11 cellular contexts compared by ENCODE assay signal in the genomic region with DNA sequence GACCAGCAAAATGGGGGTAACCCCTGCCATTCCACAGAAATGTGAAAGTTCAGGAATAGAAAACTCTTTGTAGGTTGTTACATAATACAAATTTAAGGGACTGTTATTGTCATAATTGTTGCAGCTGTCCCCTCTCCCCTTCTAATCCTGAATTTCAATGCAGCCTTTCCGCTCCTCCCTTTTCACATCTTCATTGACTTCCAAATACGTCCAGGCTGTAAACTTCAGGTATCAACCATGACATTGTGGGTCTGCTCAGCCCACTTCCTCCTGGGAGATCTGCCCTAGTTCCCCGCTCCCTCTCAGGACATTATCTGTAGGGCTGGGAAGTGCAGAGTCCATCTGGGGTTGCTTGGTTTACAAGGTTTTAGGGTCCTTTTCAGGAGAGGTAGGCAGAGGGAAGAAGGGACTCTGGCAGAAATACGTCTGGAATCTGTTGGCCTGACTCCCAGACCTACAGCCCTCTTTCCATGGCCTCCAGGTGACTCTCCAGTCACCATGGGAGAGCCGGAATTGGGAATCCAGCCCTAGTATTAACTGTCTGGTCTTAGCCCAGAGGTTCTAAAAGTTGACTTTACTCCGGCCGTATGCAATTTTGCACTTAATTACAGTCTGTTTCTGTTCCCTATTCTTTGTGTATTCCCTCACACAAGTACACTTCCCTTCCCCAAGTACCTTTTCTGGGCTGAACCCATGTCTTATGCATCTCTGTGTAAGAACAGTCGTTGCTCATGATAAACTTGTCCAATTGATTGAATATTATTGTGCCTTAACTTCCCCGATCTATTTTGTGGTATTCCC. TPM values are rescaled to one million over a fixed set of nuclear protein-coding genes. Genes with fewer than 3 reads are reported as not detected.
DNase-seq lines count a peak whose midpoint lies in the region; ATAC-seq and TF ChIP-seq lines count a peak whose summit lies in the region.
"Had no signal": no experiment of that assay in that cellular context is flagged by ENCODE, and none has a peak within 500 bp of the region (broad histone marks: within the 10 kb centered on the region; RNA-seq: fewer than 3 reads in every experiment).

No MANE protein-coding gene starts in this region.

- TF ChIP-seq POLR2A in Peyer's patch (IDR thresholded peaks at IDR 0.05): no peak

- no peaks in the 10 kb centered on the region for H3K27me3 Mint-ChIP-seq in stimulated activated memory B cell treated with anti-CD40 and anti-IgM and Interleukin-4, amounts not matched to agents 10 μg/mL and 1 μg/mL and 100 μg/mL, for 72 hours

- H3K27ac Mint-ChIP-seq in stimulated activated memory B cell treated with anti-CD40 and anti-IgM and Interleukin-4, amounts not matched to agents 10 μg/mL and 1 μg/mL and 100 μg/mL, for 72 hours: peak overlapping the region; percentile 88

- DNase-seq in SIG-M5 treated with dmso at 0.1 percent for 504 hours (lab: John Stamatoyannopoulos, UW; ENCODE audit: unreplicated experiment) (peak; percentile 86), SIG-M5 (lab: John Stamatoyannopoulos, UW) (no peak), Peyer's patch (no peak), NCI-H146 (lab: John Stamatoyannopoulos, UW) (no peak)

- no peaks in the 10 kb centered on the region for H3K36me3 ChIP-seq in Peyer's patch
- no peaks in the 10 kb centered on the region for H3K36me3 ChIP-seq in esophagus (ENCODE audit: control insufficient read depth in 2 of 2, insufficient read depth in 2 of 2, low read length in 1 of 2)

- H3K4me3 Mint-ChIP-seq in stimulated activated memory B cell treated with anti-CD40 and anti-IgM and Interleukin-4, amounts not matched to agents 10 μg/mL and 1 μg/mL and 100 μg/mL, for 72 hours: peak overlapping the region; percentile 90

- 58 to 61% methylated on average over 9 of the region's 9 CpGs for WGBS in esophagus, 2 donors

- no peak for ATAC-seq in stimulated activated memory B cell treated with anti-CD40 and anti-IgM and Interleukin-4, amounts not matched to agents 10 μg/mL and 1 μg/mL and 100 μg/mL, for 72 hours
- ATAC-seq in HG03354 (IDR thresholded peaks at IDR 0.05; ENCODE audit: poor library complexity, severe bottlenecking, unreplicated experiment) (no peak), GM19455 (IDR thresholded peaks at IDR 0.05; ENCODE audit: unreplicated experiment) (no peak)

- H3K4me1 Mint-ChIP-seq in stimulated activated memory B cell treated with anti-CD40 and anti-IgM and Interleukin-4, amounts not matched to agents 10 μg/mL and 1 μg/mL and 100 μg/mL, for 72 hours: peaks cover 65% of the 10 kb centered on the region

- no peak for TF ChIP-seq CTCF in Peyer's patch (IDR thresholded peaks at IDR 0.05)

- no peaks in the 10 kb centered on the region for H3K9me3 Mint-ChIP-seq in stimulated activated memory B cell treated with anti-CD40 and anti-IgM and Interleukin-4, amounts not matched to agents 10 μg/mL and 1 μg/mL and 100 μg/mL, for 72 hours

- H3K4me1 ChIP-seq in Peyer's patch (peaks cover 0 to 40% (median 16%) of the 10 kb centered on the region in 4 donors), esophagus (ENCODE audit: control insufficient read depth in 2 of 2, insufficient read depth in 2 of 2, low read length in 1 of 2) (peaks cover 2 to 11% of the 10 kb centered on the region in 2 donors)

- H3K27ac ChIP-seq in Peyer's patch (peak overlapping the region; percentile 93 to 100 (median 98)), esophagus (ENCODE audit: low read depth in 2 of 2, low read length in 1 of 2) (peak overlapping the region; percentile 97)

- H3K9me3 ChIP-seq in Peyer's patch: no peaks in the 10 kb centered on the region
- H3K9me3 ChIP-seq in esophagus (ENCODE audit: control insufficient read depth in 2 of 2, insufficient read depth in 1 of 2, low read depth in 1 of 2, low read length in 1 of 2): no peaks in the 10 kb centered on the region

- H3K27me3 ChIP-seq in Peyer's patch (no peaks in the 10 kb centered on the region), esophagus (ENCODE audit: control insufficient read depth in 1 of 2, insufficient read depth in 2 of 2, low read length in 2 of 2) (no peaks in the 10 kb centered on the region)

- H3K36me3 Mint-ChIP-seq in stimulated activated memory B cell treated with anti-CD40 and anti-IgM and Interleukin-4, amounts not matched to agents 10 μg/mL and 1 μg/mL and 100 μg/mL, for 72 hours: peaks cover 5% of the 10 kb centered on the region

- H3K4me3 ChIP-seq in Peyer's patch: peak overlapping the region; percentile 71 to 92 (median 86)
- peak overlapping the region; percentile 83 for H3K4me3 ChIP-seq in esophagus (ENCODE audit: low read depth in 1 of 2, low read length in 2 of 2)

RNA-seq across cellular contexts. Expression of a gene that starts 4.7 kb away (rescaled TPM):
- total RNA-seq in Peyer's patch: 100 to 1,000 TPM in 1 of 4 donors, 10 to 100 TPM in 3; 71.3 to 220 (median 86.5) TPM
- polyA plus RNA-seq in esophagus: 10 to 100 TPM; 39.1 to 54.8 TPM
- total RNA-seq: A673 had no signal

RNA-seq across cellular contexts. Expression of a gene that starts 22.4 kb away (rescaled TPM):
- total RNA-seq in Peyer's patch: 10 to 100 TPM in 1 of 4 donors, 1 to 10 TPM in 1, under 1 TPM in 1, not detected in 1; 0.67 to 14.0 (median 3.3) TPM
- polyA plus RNA-seq in esophagus: under 1 TPM; 0.28 to 0.49 TPM
- total RNA-seq: A673, HT-29, pulmonary artery endothelial cell had no signal
